8 cellular contexts compared by ENCODE assay signal in the genomic region with DNA sequence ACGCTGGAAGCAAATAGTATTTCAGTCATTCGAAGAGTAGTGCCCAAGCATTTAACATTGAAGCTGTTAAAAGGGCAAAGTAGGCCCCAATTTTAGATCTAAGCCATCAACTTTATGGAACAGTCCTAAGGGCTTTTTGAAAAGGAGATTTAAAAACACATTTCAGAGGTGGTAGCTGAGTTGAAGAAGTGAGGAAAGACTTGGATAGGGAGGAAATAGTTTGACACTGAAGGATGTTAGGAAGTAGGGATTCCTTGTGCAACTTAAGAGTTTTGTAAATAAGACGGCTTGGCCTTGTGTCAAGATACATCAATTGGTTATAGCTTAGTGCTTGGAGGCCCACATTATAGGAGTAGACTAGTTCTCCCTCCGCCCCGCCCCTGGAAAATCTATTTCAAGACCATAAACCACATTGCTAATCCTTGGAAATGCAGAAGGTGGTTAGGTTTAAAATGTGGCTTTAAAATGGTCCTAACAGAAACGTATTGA. TPM values are rescaled to one million over a fixed set of nuclear protein-coding genes. Genes with fewer than 3 reads are reported as not detected.
DNase-seq lines count a peak whose midpoint lies in the region; ATAC-seq, FAIRE-seq and TF ChIP-seq lines count a peak whose summit lies in the region.

No MANE protein-coding gene starts in this region.

- no peak for FAIRE-seq in D721Med (lab: Jason Lieb, UNC)

- H3K4me3 ChIP-seq in MG63 (peak overlapping the region; percentile 100), gastroesophageal sphincter (peak overlapping the region; percentile 97 to 100), skeletal muscle cell (ENCODE audit: low read depth, low read length) (peak overlapping the region; percentile 51)

- POLR2A ChIA-PET in activated CD8-positive, alpha-beta T cell treated with anti-CD3 and anti-CD28 coated beads for 36 hours (lab: Charles Lee): interaction anchor here (0.7 to 5.1 kb wide), 30 partner anchors 10 to 280 kb away, joined by 3 to 85 read pairs (median 14); a partner anchor contains a TSS

- CTCF ChIA-PET in activated CD8-positive, alpha-beta T cell treated with anti-CD3 and anti-CD28 coated beads for 36 hours (lab: Charles Lee): interaction anchor here (0.8 to 4.2 kb wide), 11 partner anchors 16 to 317 kb away, joined by 3 to 52 read pairs (median 5); a partner anchor contains a TSS

- intact Hi-C loops in activated CD8-positive, alpha-beta T cell treated with anti-CD3 and anti-CD28 coated beads for 36 hours (cut with micrococcal nuclease): loop anchor here (2.0 kb wide), 1 partner anchor 57 kb away; a partner anchor contains a TSS

- H3K27me3 ChIP-seq in MG63 (no peaks in the 10 kb centered on the region), gastroesophageal sphincter (no peaks in the 10 kb centered on the region)

- peak; percentile 55 for DNase-seq in NCI-H1105 treated with DMSO at 0.1 percent for 48 hours (lab: John Stamatoyannopoulos, UW)
- DNase-seq in NCI-H1105 (lab: John Stamatoyannopoulos, UW): no peak
- peak; percentile 47 for DNase-seq in MG63
- DNase-seq in activated CD8-positive, alpha-beta T cell treated with anti-CD3 and anti-CD28 coated beads for 36 hours: no peak
- peak; percentile 56 for DNase-seq in skeletal muscle cell (ENCODE audit: low read depth)
- no peak for DNase-seq in D721Med (ENCODE audit: insufficient read length, low spot score)

- peaks cover 0 to 43% (median 18%) of the 10 kb centered on the region in 3 donors for H3K4me1 ChIP-seq in gastroesophageal sphincter

- H3K4me3 Mint-ChIP-seq in activated CD8-positive, alpha-beta T cell treated with anti-CD3 and anti-CD28 coated beads for 36 hours: peak overlapping the region; percentile 83

- no peaks in the 10 kb centered on the region for H3K9me3 Mint-ChIP-seq in activated CD8-positive, alpha-beta T cell treated with anti-CD3 and anti-CD28 coated beads for 36 hours

- ATAC-seq in activated CD8-positive, alpha-beta T cell treated with anti-CD3 and anti-CD28 coated beads for 36 hours: no peak
- ATAC-seq in gastroesophageal sphincter (no peak), HG02852 (IDR thresholded peaks at IDR 0.05; ENCODE audit: unreplicated experiment) (no peak)

- WGBS in gastroesophageal sphincter (ENCODE audit: low coverage in 1 of 2), 2 donors: 12 to 32% methylated on average over 6 of the region's 6 CpGs

- H3K27ac Mint-ChIP-seq in activated CD8-positive, alpha-beta T cell treated with anti-CD3 and anti-CD28 coated beads for 36 hours: peak overlapping the region; percentile 92

- H3K4me1 Mint-ChIP-seq in activated CD8-positive, alpha-beta T cell treated with anti-CD3 and anti-CD28 coated beads for 36 hours (ENCODE audit: low read depth): peaks cover 26% of the 10 kb centered on the region

- H3K27me3 Mint-ChIP-seq in activated CD8-positive, alpha-beta T cell treated with anti-CD3 and anti-CD28 coated beads for 36 hours: no peaks in the 10 kb centered on the region

- peaks cover 44% of the 10 kb centered on the region for H3K36me3 Mint-ChIP-seq in activated CD8-positive, alpha-beta T cell treated with anti-CD3 and anti-CD28 coated beads for 36 hours (ENCODE audit: low read depth)

- peaks cover 2% of the 10 kb centered on the region; the same call in 1 of the 2 replicates for H3K9me3 ChIP-seq in MG63
- no peaks in the 10 kb centered on the region for H3K9me3 ChIP-seq in gastroesophageal sphincter

- H3K27ac ChIP-seq in gastroesophageal sphincter: peak overlapping the region; percentile 60 to 100 (median 98)

- no peak for TF ChIP-seq CTCF in activated CD8-positive, alpha-beta T cell treated with anti-CD3 and anti-CD28 coated beads for 36 hours (IDR thresholded peaks at IDR 0.05)
- no peak for TF ChIP-seq CTCF in gastroesophageal sphincter (IDR thresholded peaks at IDR 0.05)
- no peak for TF ChIP-seq CTCF in D721Med (IDR thresholded peaks at IDR 0.05; ENCODE audit: insufficient read depth, missing control alignments)

- TF ChIP-seq POLR2A in gastroesophageal sphincter (IDR thresholded peaks at IDR 0.05): no peak

- TF ChIP-seq EP300 in gastroesophageal sphincter (IDR thresholded peaks at IDR 0.05): no peak

- H3K36me3 ChIP-seq in MG63 (peaks cover 38% of the 10 kb centered on the region), gastroesophageal sphincter (peaks cover 0 to 28% of the 10 kb centered on the region in 2 donors)

RNA-seq across cellular contexts. Expression of a gene that starts 0.8 kb away (rescaled TPM):
- total RNA-seq in MG63 (2014; rRNA removed; shearing (Covaris generic); ENCODE audit: low replicate concordance): 2,940 and 4,183 TPM in 2 replicates
- total RNA-seq in activated CD8-positive, alpha-beta T cell treated with anti-CD3 and anti-CD28 coated beads for 36 hours: 1,000 to 10,000 TPM; 2,169 to 2,181 TPM
- total RNA-seq in gastroesophageal sphincter: 1,000 to 10,000 TPM in 1 of 4 donors, 100 to 1,000 TPM in 3; 568 to 1,050 (median 731) TPM

RNA-seq across cellular contexts. Expression of a gene that starts 21.4 kb away (rescaled TPM):
- total RNA-seq in MG63 (2014; rRNA removed; shearing (Covaris generic); ENCODE audit: low replicate concordance): 20.5 and 28.4 TPM in 2 replicates
- 10 to 100 TPM; 43.5 to 50.9 TPM for total RNA-seq in activated CD8-positive, alpha-beta T cell treated with anti-CD3 and anti-CD28 coated beads for 36 hours
- total RNA-seq in gastroesophageal sphincter: 10 to 100 TPM; 17.6 to 77.5 (median 37.5) TPM

RNA-seq across cellular contexts. Expression of a gene that starts 37.4 kb away (rescaled TPM):
- not detected in 2 replicates for total RNA-seq in MG63 (2014; rRNA removed; shearing (Covaris generic); ENCODE audit: low replicate concordance)
- under 1 TPM in 1 of 2 experiments, not detected in 1; 0.14 TPM for total RNA-seq in activated CD8-positive, alpha-beta T cell treated with anti-CD3 and anti-CD28 coated beads for 36 hours
- 1 to 10 TPM in 2 of 4 donors, under 1 TPM in 2; 0.54 to 1.2 (median 0.85) TPM for total RNA-seq in gastroesophageal sphincter

RNA-seq across cellular contexts. Expression of a gene that starts 56.9 kb away (rescaled TPM):
- 361 and 621 TPM in 2 replicates for total RNA-seq in MG63 (2014; rRNA removed; shearing (Covaris generic); ENCODE audit: low replicate concordance)
- total RNA-seq in activated CD8-positive, alpha-beta T cell treated with anti-CD3 and anti-CD28 coated beads for 36 hours: 10 to 100 TPM; 70.6 to 71.2 TPM
- total RNA-seq in gastroesophageal sphincter: 1,000 to 10,000 TPM in 1 of 4 donors, 100 to 1,000 TPM in 3; 514 to 1,167 (median 639) TPM

Comparison
In these comparisons a context has a peak if more than half of its experiments do, and no peak if none do; other contexts are left out.
1. DNase-seq: peak in NCI-H1105 treated with DMSO at 0.1 percent for 48 hours (single experiment), MG63 (single experiment) and skeletal muscle cell (single experiment); none in NCI-H1105 (single experiment), activated CD8-positive, alpha-beta T cell treated with anti-CD3 and anti-CD28 coated beads for 36 hours (single experiment) and D721Med (single experiment).
2. Peak in every context shown above with its lines, with median percentiles within 50 percentile points of each other: H3K4me3 ChIP-seq.